ENCODE assay signal across 23 cellular contexts in the genomic region with DNA sequence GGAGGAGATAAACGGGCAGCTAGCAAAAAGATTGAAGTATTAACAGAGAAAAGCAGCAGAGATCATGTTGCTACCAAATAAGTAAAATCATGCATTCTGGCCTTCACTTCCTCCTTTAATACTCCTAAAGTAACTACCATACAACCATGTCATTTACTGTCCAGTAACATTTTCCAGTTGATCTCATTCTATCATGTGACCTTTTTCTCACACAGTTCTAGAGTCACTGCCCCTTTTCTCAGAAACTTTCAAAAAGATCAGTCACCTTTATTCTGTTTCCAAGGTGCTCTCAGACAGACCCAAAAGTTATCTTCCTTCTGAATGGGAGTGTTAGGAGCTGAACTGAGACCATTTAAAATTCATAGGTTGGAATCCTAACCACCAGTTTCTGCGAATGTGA.
A peak's percentile ranks its signal among the peaks of the same experiment; 100 is the strongest.
DNase-seq lines count a peak whose midpoint lies in the region; ATAC-seq, FAIRE-seq and TF ChIP-seq lines count a peak whose summit lies in the region.
"Had no signal": no experiment of that assay in that cellular context is flagged by ENCODE, and none has a peak within 500 bp of the region (broad histone marks: within the 10 kb centered on the region; RNA-seq: fewer than 3 reads in every experiment).

No MANE protein-coding gene starts in this region.

- H3K9ac ChIP-seq in K562 (ENCODE audit: insufficient read depth in 1 of 2, low read depth in 2 of 2, low read length in 2 of 2): no peak overlapping the region

- no peaks in the 10 kb centered on the region for H3K9me1 ChIP-seq in K562 (ENCODE audit: control insufficient read depth, insufficient read depth, low read length)

- H3K4me3 ChIP-seq in K562: no peak overlapping the region
- H3K4me3 ChIP-seq: GM12878 had no signal

- in situ Hi-C loops in K562 (cut with MboI): no loop called here

- H3K79me2 ChIP-seq in K562 (ENCODE audit: control insufficient read depth, insufficient read depth, low read length): no peaks in the 10 kb centered on the region

- H3K27ac ChIP-seq in K562 (ENCODE audit: extremely low read depth, low read depth, low read length): no peak overlapping the region

- no peaks in the 10 kb centered on the region for H3K36me3 ChIP-seq in K562 (ENCODE audit: control insufficient read depth, insufficient read depth, low read length)
- H3K36me3 ChIP-seq: BE2C had no signal

- no peak overlapping the region for H3K27ac Mint-ChIP-seq in activated T-cell treated with anti-CD3 and anti-CD28 coated beads, Interleukin-2, amount 50 U/mL, for 72 hours
- no peak overlapping the region for H3K27ac Mint-ChIP-seq in stimulated activated naive B cell treated with anti-CD40 and anti-IgM and Interleukin-4, amounts not matched to agents 10 μg/mL and 1 μg/mL and 100 μg/mL, for 72 hours
- no peak overlapping the region for H3K27ac Mint-ChIP-seq in MCF 10A (ENCODE audit: low read depth, unreplicated experiment)
- H3K27ac Mint-ChIP-seq: CD4-positive, CD25-positive, alpha-beta regulatory T cell; CD8-positive, alpha-beta memory T cell; H9 had no signal

- no peaks in the 10 kb centered on the region for H3K4me1 ChIP-seq in K562 (replicated peaks in 1 of 2; ENCODE audit: control insufficient read depth in 2 of 2, insufficient read depth in 2 of 2, low read length in 2 of 2)
- H3K4me1 ChIP-seq: BE2C had no signal

- CTCF ChIA-PET in K562 (lab: Yijun Ruan, JAX; ENCODE audit: low intra/inter-chr PET ratio) (no interaction called here), MCF 10A (lab: Yijun Ruan, JAX) (interaction anchor here (0.5 kb wide), 1 partner anchor 930 kb away, joined by 3 read pairs; no protein-coding TSS in a partner anchor)

- peaks cover 9% of the 10 kb centered on the region for H3K27me3 Mint-ChIP-seq in activated T-cell treated with anti-CD3 and anti-CD28 coated beads, Interleukin-2, amount 50 U/mL, for 72 hours (ENCODE audit: low read depth)
- H3K27me3 Mint-ChIP-seq in stimulated activated naive B cell treated with anti-CD40 and anti-IgM and Interleukin-4, amounts not matched to agents 10 μg/mL and 1 μg/mL and 100 μg/mL, for 72 hours: peaks cover 0 to 5% of the 10 kb centered on the region in 2 donors
- H3K27me3 Mint-ChIP-seq in MCF 10A (ENCODE audit: insufficient read depth, unreplicated experiment): peaks cover 51% of the 10 kb centered on the region
- H3K27me3 Mint-ChIP-seq: CD4-positive, CD25-positive, alpha-beta regulatory T cell; CD8-positive, alpha-beta memory T cell had no signal

- intact Hi-C loops in K562 (cut with micrococcal nuclease) (no loop called here), MCF 10A (cut with micrococcal nuclease) (no loop called here)

- TF ChIP-seq RAD21 in K562 (CRISPR knock-in tag; conservative IDR thresholded peaks at IDR 0.05 in 1 of 2, IDR thresholded peaks at IDR 0.05 in 1 of 2): no peak

- H3K9me3 Mint-ChIP-seq in activated T-cell treated with anti-CD3 and anti-CD28 coated beads, Interleukin-2, amount 50 U/mL, for 72 hours: no peaks in the 10 kb centered on the region
- no peaks in the 10 kb centered on the region for H3K9me3 Mint-ChIP-seq in stimulated activated naive B cell treated with anti-CD40 and anti-IgM and Interleukin-4, amounts not matched to agents 10 μg/mL and 1 μg/mL and 100 μg/mL, for 72 hours
- no peaks in the 10 kb centered on the region for H3K9me3 Mint-ChIP-seq in MCF 10A (ENCODE audit: unreplicated experiment)
- H3K9me3 Mint-ChIP-seq: CD4-positive, CD25-positive, alpha-beta regulatory T cell; CD8-positive, alpha-beta memory T cell; H9 had no signal

- no peak overlapping the region for H2AFZ ChIP-seq in K562 (ENCODE audit: low read depth, low read length)

- DNase-seq in activated T-cell treated with anti-CD3 and anti-CD28 coated beads, Interleukin-2, amount 50 U/mL, for 72 hours: no peak
- DNase-seq in activated T-cell treated with anti-CD3 and anti-CD28 coated beads, Interleukin-2, amount 50 U/mL, for 48 hours: no peak
- DNase-seq in OCI-M1 (lab: John Stamatoyannopoulos, UW) (peak; percentile 87), K562 (ENCODE audit: extremely low read depth in 1 of 4, low spot score in 3 of 4) (no peak), MCF 10A (ENCODE audit: unreplicated experiment) (no peak), NCI-H2081 (lab: John Stamatoyannopoulos, UW) (no peak)
- DNase-seq in stimulated activated naive B cell treated with anti-CD40 and anti-IgM and Interleukin-4, amounts not matched to agents 10 μg/mL and 1 μg/mL and 100 μg/mL, for 72 hours: no peak
- DNase-seq: ACHN; BE2C; C1 segment of cervical spinal cord; CD4-positive, CD25-positive, alpha-beta regulatory T cell; CD8-positive, alpha-beta memory T cell; COR-L47; DMS 273 treated with DMSO at 0.1 percent for 48 hours; DMS53; DND-41; EL; GOT3; H9 had no signal

- no peak for FAIRE-seq in K562 (lab: Jason Lieb, UNC)
- FAIRE-seq: A204.1, GM12878, HepG2 had no signal

- ATAC-seq in activated T-cell treated with anti-CD3 and anti-CD28 coated beads, Interleukin-2, amount 50 U/mL, for 72 hours (replicated peaks in 1 of 2): peak; percentile 53 to 56
- ATAC-seq in K562 (no peak), GM18868 (IDR thresholded peaks at IDR 0.05; ENCODE audit: unreplicated experiment) (no peak)
- peak; percentile 60 to 67 for ATAC-seq in stimulated activated naive B cell treated with anti-CD40 and anti-IgM and Interleukin-4, amounts not matched to agents 10 μg/mL and 1 μg/mL and 100 μg/mL, for 72 hours (replicated peaks)
- ATAC-seq: GM12878, HepG2 had no signal

- no peak overlapping the region for H3K4me2 ChIP-seq in K562 (ENCODE audit: insufficient read depth, low read length)

- H4K20me1 ChIP-seq in K562 (replicated peaks; ENCODE audit: control insufficient read depth, insufficient read depth, low read length): no peaks in the 10 kb centered on the region

- no peak for TF ChIP-seq EP300 in K562 (IDR thresholded peaks at IDR 0.05; ENCODE audit: low read length)

- H3K27me3 ChIP-seq in K562 (ENCODE audit: control insufficient read depth in 2 of 2, insufficient read depth in 2 of 2, low read length in 2 of 2): no peaks in the 10 kb centered on the region
- H3K27me3 ChIP-seq: BE2C had no signal

- TF ChIP-seq CTCF in K562 (IDR thresholded peaks at IDR 0.05 in 2 of 3, conservative IDR thresholded peaks at IDR 0.05 in 1 of 3; ENCODE audit: insufficient read depth in 2 of 3, low read depth in 1 of 3, low read length in 3 of 3) (no peak), MCF 10A (IDR thresholded peaks at IDR 0.05; ENCODE audit: unreplicated experiment) (no peak)

- no peaks in the 10 kb centered on the region; the same call in 1 of the 2 replicates for H3K9me3 ChIP-seq in K562 (replicated peaks; ENCODE audit: control insufficient read depth, insufficient read depth, low read depth, low read length)
- H3K9me3 ChIP-seq: BE2C had no signal

- H3K4me1 Mint-ChIP-seq in activated T-cell treated with anti-CD3 and anti-CD28 coated beads, Interleukin-2, amount 50 U/mL, for 72 hours (ENCODE audit: low read depth): peaks cover 9% of the 10 kb centered on the region
- no peaks in the 10 kb centered on the region for H3K4me1 Mint-ChIP-seq in stimulated activated naive B cell treated with anti-CD40 and anti-IgM and Interleukin-4, amounts not matched to agents 10 μg/mL and 1 μg/mL and 100 μg/mL, for 72 hours
- H3K4me1 Mint-ChIP-seq in MCF 10A (ENCODE audit: insufficient read depth, unreplicated experiment): no peaks in the 10 kb centered on the region
- H3K4me1 Mint-ChIP-seq: CD4-positive, CD25-positive, alpha-beta regulatory T cell; CD8-positive, alpha-beta memory T cell; H9 had no signal

- H3K36me3 Mint-ChIP-seq in activated T-cell treated with anti-CD3 and anti-CD28 coated beads, Interleukin-2, amount 50 U/mL, for 72 hours (ENCODE audit: insufficient read depth in 2 of 2): no peaks in the 10 kb centered on the region
- H3K36me3 Mint-ChIP-seq in stimulated activated naive B cell treated with anti-CD40 and anti-IgM and Interleukin-4, amounts not matched to agents 10 μg/mL and 1 μg/mL and 100 μg/mL, for 72 hours: no peaks in the 10 kb centered on the region
- no peaks in the 10 kb centered on the region for H3K36me3 Mint-ChIP-seq in MCF 10A (ENCODE audit: insufficient read depth, unreplicated experiment)
- H3K36me3 Mint-ChIP-seq: CD4-positive, CD25-positive, alpha-beta regulatory T cell; CD8-positive, alpha-beta memory T cell had no signal

- TF ChIP-seq POLR2A in K562 (conservative IDR thresholded peaks at IDR 0.05): no peak

- WGBS in K562 (ENCODE audit: insufficient coverage, low coverage, missing lambda C conversion rate): 0% methylated on average over 2 of the region's 2 CpGs

- POLR2A ChIA-PET in K562 (lab: Yijun Ruan, JAX) (no interaction called here), MCF 10A (lab: Yijun Ruan, JAX) (no interaction called here)

- no peak overlapping the region for H3K4me3 Mint-ChIP-seq in activated T-cell treated with anti-CD3 and anti-CD28 coated beads, Interleukin-2, amount 50 U/mL, for 72 hours
- no peak overlapping the region for H3K4me3 Mint-ChIP-seq in stimulated activated naive B cell treated with anti-CD40 and anti-IgM and Interleukin-4, amounts not matched to agents 10 μg/mL and 1 μg/mL and 100 μg/mL, for 72 hours
- H3K4me3 Mint-ChIP-seq in MCF 10A (ENCODE audit: unreplicated experiment): no peak overlapping the region
- H3K4me3 Mint-ChIP-seq: CD4-positive, CD25-positive, alpha-beta regulatory T cell; CD8-positive, alpha-beta memory T cell; H9 had no signal

- BruUV-seq in K562 (replicated peaks; lab: Mats Ljungman, UMichigan) (no TSS peak), MCF 10A (replicated peaks; lab: Mats Ljungman, UMichigan) (no TSS peak)

TF ChIP-seq in K562, 482 proteins besides CTCF, POLR2A, EP300 and RAD21:
- TF ChIP-seq, protein P1, sequence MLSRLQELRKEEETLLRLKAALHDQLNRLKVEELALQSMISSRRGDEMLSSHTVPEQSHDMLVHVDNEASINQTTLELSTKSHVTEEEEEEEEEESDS (CRISPR knock-in tag; IDR thresholded peaks at IDR 0.05): no peak
- TF ChIP-seq, protein P2, sequence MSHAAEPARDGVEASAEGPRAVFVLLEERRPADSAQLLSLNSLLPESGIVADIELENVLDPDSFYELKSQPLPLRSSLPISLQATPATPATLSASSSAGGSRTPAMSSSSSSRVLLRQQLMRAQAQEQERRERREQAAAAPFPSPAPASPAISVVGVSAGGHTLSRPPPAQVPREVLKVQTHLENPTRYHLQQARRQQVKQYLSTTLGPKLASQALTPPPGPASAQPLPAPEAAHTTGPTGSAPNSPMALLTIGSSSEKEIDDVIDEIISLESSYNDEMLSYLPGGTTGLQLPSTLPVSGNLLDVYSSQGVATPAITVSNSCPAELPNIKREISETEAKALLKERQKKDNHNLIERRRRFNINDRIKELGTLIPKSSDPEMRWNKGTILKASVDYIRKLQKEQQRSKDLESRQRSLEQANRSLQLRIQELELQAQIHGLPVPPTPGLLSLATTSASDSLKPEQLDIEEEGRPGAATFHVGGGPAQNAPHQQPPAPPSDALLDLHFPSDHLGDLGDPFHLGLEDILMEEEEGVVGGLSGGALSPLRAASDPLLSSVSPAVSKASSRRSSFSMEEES (CRISPR knock-in tag; IDR thresholded peaks at IDR 0.05): 0 out of 2 replicates have a peak, but pooled peaks have one; percentile 12

Comparison
In these comparisons a context has a peak if more than half of its experiments do, and no peak if none do; other contexts are left out.
1. ATAC-seq: peak in activated T-cell treated with anti-CD3 and anti-CD28 coated beads, Interleukin-2, amount 50 U/mL, for 72 hours (2 of 2) and stimulated activated naive B cell treated with anti-CD40 and anti-IgM and Interleukin-4, amounts not matched to agents 10 μg/mL and 1 μg/mL and 100 μg/mL, for 72 hours (2 of 2); none in K562 (single experiment) and GM18868 (single experiment).